In genomic region chr7:68630914-68631313, GRCh38 we compare ENCODE assay signal across 2 cellular contexts.
DNase-seq lines count a peak whose midpoint lies in the region; ATAC-seq, FAIRE-seq and TF ChIP-seq lines count a peak whose summit lies in the region.
"Not testable (repeated sequence)": the region's sequence is repeated elsewhere in the genome, so short reads cannot be mapped to it uniquely, and the experiment has no call there.

No MANE protein-coding gene starts in this region.

- H3K9me3 ChIP-seq in A549; HEK293 (ENCODE audit: control insufficient read depth, insufficient read depth, low read depth, low read length): not testable (repeated sequence)

- TF ChIP-seq CTCF in A549 (IDR thresholded peaks at IDR 0.05); HEK293 (tag by site-specific recombination; IDR thresholded peaks at IDR 0.05): not testable (repeated sequence)

- H3K27ac ChIP-seq in A549; HEK293 (ENCODE audit: extremely low read depth, low read depth, low read length): not testable (repeated sequence)

- not testable (repeated sequence) for H3K4me3 ChIP-seq in A549; HEK293 (ENCODE audit: low read depth, low read length)

- 92% methylated on average over 3 of the region's 3 CpGs for WGBS in A549 (ENCODE audit: missing lambda C conversion rate)

- TF ChIP-seq RAD21 in A549 (conservative IDR thresholded peaks at IDR 0.05 in 1 of 2, IDR thresholded peaks at IDR 0.05 in 1 of 2), result not testable (repeated sequence)

- not testable (repeated sequence) for DNase-seq in A549 (ENCODE audit: low read depth in 1 of 2, low spot score in 1 of 2)

- not testable (repeated sequence) for TF ChIP-seq EP300 in A549 (IDR thresholded peaks at IDR 0.05)

- not testable (repeated sequence) for TF ChIP-seq POLR2A in A549 (IDR thresholded peaks at IDR 0.05; ENCODE audit: low read length)

- not testable (repeated sequence) for H3K36me3 ChIP-seq in HEK293 (ENCODE audit: control insufficient read depth in 2 of 2, insufficient read depth in 1 of 2, low read length in 2 of 2)

- not testable (repeated sequence) for ATAC-seq in A549

- FAIRE-seq in A549 (lab: Jason Lieb, UNC), result not testable (repeated sequence)

- POLR2A ChIA-PET in A549 (lab: Yijun Ruan, JAX); HEK293 (lab: Yijun Ruan, JAX): not testable (repeated sequence)

- not testable (repeated sequence) for H3K4me1 ChIP-seq in A549; HEK293 (ENCODE audit: control insufficient read depth, insufficient read depth, low read length)

- CTCF ChIA-PET in A549 (lab: Yijun Ruan, JAX); HEK293 (lab: Yijun Ruan, JAX): not testable (repeated sequence)

- H3K4me2 ChIP-seq in A549, result not testable (repeated sequence)

TF ChIP-seq in A549, 52 proteins besides CTCF, POLR2A, EP300 and RAD21:
- peak; percentile 63; the same call in 1 of the 2 replicates for TF ChIP-seq ZC3H11A (IDR thresholded peaks at IDR 0.05)

TF ChIP-seq in HEK293, 187 proteins besides CTCF, POLR2A, EP300 and RAD21:
- peak; percentile 46 for TF ChIP-seq ZNF623 (tag by site-specific recombination; IDR thresholded peaks at IDR 0.05)
- peak; percentile 41; the same call in 1 of the 2 replicates for TF ChIP-seq ZBTB8A (tag by site-specific recombination; IDR thresholded peaks at IDR 0.05)
- TF ChIP-seq ZNF555 (tag by site-specific recombination; conservative IDR thresholded peaks at IDR 0.05), result peak; percentile 59
- TF ChIP-seq ZNF654 (tag by site-specific recombination; IDR thresholded peaks at IDR 0.05; ENCODE audit: low read depth), result peak; percentile 22
- peak; percentile 73 for TF ChIP-seq ZNF518A (tag by site-specific recombination; conservative IDR thresholded peaks at IDR 0.05; ENCODE audit: low read depth)
- TF ChIP-seq ZBTB11 (tag by site-specific recombination; conservative IDR thresholded peaks at IDR 0.05; ENCODE audit: low read depth), result peak; percentile 58
- TF ChIP-seq ZNF394 (tag by site-specific recombination; IDR thresholded peaks at IDR 0.05; ENCODE audit: borderline replicate concordance), result peak; percentile 72; the same call in 1 of the 2 replicates
- TF ChIP-seq REST (tag by site-specific recombination; IDR thresholded peaks at IDR 0.05), result 0 out of 2 replicates have a peak, but pooled peaks have one; percentile 24
- peak; percentile 60 for TF ChIP-seq ZNF426 (tag by site-specific recombination; IDR thresholded peaks at IDR 0.05)
